15 cellular contexts compared by ENCODE assay signal in genomic region chr10:44908071-44908709, GRCh38. TPM values are rescaled to one million over a fixed set of nuclear protein-coding genes. Genes with fewer than 3 reads are reported as not detected.
DNase-seq lines count a peak whose midpoint lies in the region; TF ChIP-seq lines count a peak whose summit lies in the region.
"Had no signal": no experiment of that assay in that cellular context is flagged by ENCODE, and none has a peak within 500 bp of the region (broad histone marks: within the 10 kb centered on the region; RNA-seq: fewer than 3 reads in every experiment).

No MANE protein-coding gene starts in this region.

- H3K27me3 ChIP-seq in brain microvascular endothelial cell (replicated peaks) (peaks cover 2% of the 10 kb centered on the region), mesenchymal stem cell (ENCODE audit: control insufficient read depth in 1 of 2, insufficient read depth in 1 of 2, low read length in 2 of 2) (peaks cover 25 to 57% of the 10 kb centered on the region in 2 experiments)

- H2AK5ac ChIP-seq in mesenchymal stem cell (ENCODE audit: low read length, severe bottlenecking), result peak overlapping the region; percentile 69

- DNase-seq in AG20443 (ENCODE audit: low spot score), result peak; percentile 38
- peak; percentile 36 for DNase-seq in HuH-7 (ENCODE audit: low spot score)
- DNase-seq in brain microvascular endothelial cell, result peak; percentile 7
- DNase-seq in mesenchymal stem cell, result peak; percentile 83
- no peak for DNase-seq in ureter (ENCODE audit: low spot score)
- DNase-seq in HPDE6-E6E7 (ENCODE audit: extremely low spot score), result no peak
- DNase-seq in SIG-M5 (lab: John Stamatoyannopoulos, UW), result no peak
- DNase-seq in GM13976 (ENCODE audit: low spot score), result no peak
- DNase-seq: activated CD4-positive, alpha-beta T cell treated with anti-CD3 and anti-CD28 coated beads for 36 hours; activated naive CD8-positive, alpha-beta T cell treated with anti-CD3 and anti-CD28 coated beads for 36 hours; COR-L47; NCI-H1105 treated with DMSO at 0.1 percent for 48 hours; stimulated activated naive CD4-positive, alpha-beta T cell had no signal

- H3K9ac ChIP-seq in mesenchymal stem cell (ENCODE audit: low read length), result no peak overlapping the region

- H3K79me1 ChIP-seq in mesenchymal stem cell (replicated peaks; ENCODE audit: low read length, poor library complexity, severe bottlenecking), result no peaks in the 10 kb centered on the region

- peak overlapping the region; percentile 25 for H3K4me2 ChIP-seq in mesenchymal stem cell (ENCODE audit: low read length, poor library complexity, severe bottlenecking)

- H2AFZ ChIP-seq in mesenchymal stem cell (ENCODE audit: low read depth, low read length), result no peak overlapping the region

- H3K9me3 ChIP-seq in mesenchymal stem cell (ENCODE audit: control insufficient read depth, low read length), result peaks cover 6% of the 10 kb centered on the region

- H2BK5ac ChIP-seq in mesenchymal stem cell (ENCODE audit: low read depth, low read length, poor library complexity, severe bottlenecking), result no peak overlapping the region

- H3K27ac ChIP-seq in brain microvascular endothelial cell (no peak overlapping the region), mesenchymal stem cell (ENCODE audit: low read length, poor library complexity, severe bottlenecking) (peak overlapping the region; percentile 17)
- H3K27ac ChIP-seq: epithelial cell of prostate, RWPE1 had no signal

- peak overlapping the region in 1 of 2 experiments; percentile 59 for H3K4ac ChIP-seq in mesenchymal stem cell (ENCODE audit: low read depth in 1 of 2, low read length in 2 of 2)

- H3K14ac ChIP-seq in mesenchymal stem cell (ENCODE audit: low read length in 2 of 2), result no peak overlapping the region

- peak overlapping the region; percentile 13 to 25 for H3K18ac ChIP-seq in mesenchymal stem cell (ENCODE audit: low read depth in 1 of 2, low read length in 2 of 2)

- H4K91ac ChIP-seq in mesenchymal stem cell (ENCODE audit: low read length), result no peak overlapping the region

- 52% methylated on average over 10 of the region's 10 CpGs for whole genome bisulfite sequencing in mesenchymal stem cell

- H3K4me1 ChIP-seq in mesenchymal stem cell (ENCODE audit: control insufficient read depth, insufficient read depth, low read depth, low read length), result peaks cover 34% of the 10 kb centered on the region

- in situ Hi-C loops in brain microvascular endothelial cell (cut with HindIII; ENCODE audit: low pct_ligation_motif_present, low sequenced_read_pairs), result no loop called here
- in situ Hi-C loops in GM13976 (cut with MboI; ENCODE audit: low sequenced_read_pairs, unreplicated experiment), result no loop called here

- TF ChIP-seq CTCF in brain microvascular endothelial cell (IDR thresholded peaks at IDR 0.05; ENCODE audit: low read depth, low read length, missing control alignments), result no peak
- no peak for TF ChIP-seq CTCF in GM13976 (IDR thresholded peaks at IDR 0.05; ENCODE audit: borderline replicate concordance, control extremely low read depth, extremely low read depth, insufficient read depth, missing control alignments)

- no peak overlapping the region for H4K8ac ChIP-seq in mesenchymal stem cell (ENCODE audit: low read length)

- peak overlapping the region; percentile 73 for H2BK120ac ChIP-seq in mesenchymal stem cell (ENCODE audit: low read depth, low read length)

- H3K36me3 ChIP-seq in brain microvascular endothelial cell (replicated peaks) (no peaks in the 10 kb centered on the region), mesenchymal stem cell (ENCODE audit: control insufficient read depth in 1 of 2, insufficient read depth in 2 of 2, low read depth in 1 of 2, low read length in 2 of 2) (no peaks in the 10 kb centered on the region)

- H2BK15ac ChIP-seq in mesenchymal stem cell (ENCODE audit: low read depth, poor library complexity, severe bottlenecking), result peak overlapping the region; percentile 21

- no peak overlapping the region for H3K23ac ChIP-seq in mesenchymal stem cell (ENCODE audit: low read length in 2 of 2)

- H3K4me3 ChIP-seq in brain microvascular endothelial cell (ENCODE audit: low read depth, low read length) (no peak overlapping the region), mesenchymal stem cell (ENCODE audit: insufficient read depth in 1 of 2, low read depth in 1 of 2, low read length in 2 of 2) (no peak overlapping the region)

- H2BK12ac ChIP-seq in mesenchymal stem cell (ENCODE audit: low read length in 2 of 2), result peak overlapping the region in 1 of 2 experiments; percentile 48

RNA-seq across cellular contexts. Expression of gene TMEM72, which starts 2.9 kb away (rescaled TPM):
- 0.23 TPM for polyA plus RNA-seq in mesenchymal stem cell (2013, experiment 1 of 2)
- 0.11 TPM for polyA plus RNA-seq in mesenchymal stem cell (2013, experiment 2 of 2)
- total RNA-seq in ureter, result not detected
- total RNA-seq: activated CD4-positive, alpha-beta T cell treated with anti-CD3 and anti-CD28 coated beads for 36 hours; activated naive CD8-positive, alpha-beta T cell treated with anti-CD3 and anti-CD28 coated beads for 36 hours had no signal

RNA-seq across cellular contexts. Expression of gene RASSF4, which starts 51.4 kb away (rescaled TPM):
- 30.8 TPM for polyA plus RNA-seq in mesenchymal stem cell (2013, experiment 1 of 2)
- 30.3 TPM for polyA plus RNA-seq in mesenchymal stem cell (2013, experiment 2 of 2)
- total RNA-seq in ureter, result 22.7 TPM

Comparison
In these comparisons a context has a peak if more than half of its experiments do, and no peak if none do; other contexts are left out.
1. DNase-seq: peak in AG20443 (single experiment), HuH-7 (single experiment), brain microvascular endothelial cell (single experiment) and mesenchymal stem cell (single experiment); none in ureter (single experiment), HPDE6-E6E7 (single experiment), SIG-M5 (single experiment) and GM13976 (single experiment).